ENCODE assay signal across 8 cellular contexts in genomic region chr15:59298255-59298856, GRCh38.
DNase-seq lines count a peak whose midpoint lies in the region; ATAC-seq and TF ChIP-seq lines count a peak whose summit lies in the region.

No MANE protein-coding gene starts in this region.

- DNase-seq in activated CD4-positive, alpha-beta T cell treated with anti-CD3 and anti-CD28 coated beads for 4 hours, result peak; percentile 14 to 27
- DNase-seq in neural progenitor cell (ENCODE audit: low spot score) (no peak), NCI-H1092 (lab: John Stamatoyannopoulos, UW) (no peak), left ventricle myocardium superior (no peak), NK-92 (lab: John Stamatoyannopoulos, UW; ENCODE audit: unreplicated experiment) (no peak), AG08396 (ENCODE audit: low spot score) (no peak)

- no peaks in the 10 kb centered on the region for H3K36me3 ChIP-seq in neural progenitor cell

- peak overlapping the region; percentile 78 for H3K27ac Mint-ChIP-seq in neural progenitor cell

- no peaks in the 10 kb centered on the region for H3K27me3 Mint-ChIP-seq in neural progenitor cell (ENCODE audit: insufficient read depth, low read depth)

- H3K27me3 ChIP-seq in neural progenitor cell, result no peaks in the 10 kb centered on the region

- no peaks in the 10 kb centered on the region for H3F3A ChIP-seq in neural progenitor cell (ENCODE audit: low read depth)

- no peak for TF ChIP-seq CTCF in neural progenitor cell (IDR thresholded peaks at IDR 0.05)

- H3K27ac ChIP-seq in neural progenitor cell, result no peak overlapping the region

- no peak overlapping the region for H3K4me3 Mint-ChIP-seq in neural progenitor cell

- peak; percentile 21 for TF ChIP-seq POLR2A in GM18951 (IDR thresholded peaks at IDR 0.05; ENCODE audit: extremely low read depth, insufficient read depth, insufficient read length)

- H3K4me3 ChIP-seq in neural progenitor cell, result no peak overlapping the region

- no peaks in the 10 kb centered on the region for H3K36me3 Mint-ChIP-seq in neural progenitor cell

- no peaks in the 10 kb centered on the region for H3K9me3 Mint-ChIP-seq in neural progenitor cell

- no peaks in the 10 kb centered on the region for H3K9me3 ChIP-seq in neural progenitor cell (ENCODE audit: low read depth)

- peaks cover 25% of the 10 kb centered on the region for H3K4me1 ChIP-seq in neural progenitor cell

- peaks cover 22% of the 10 kb centered on the region for H3K4me1 Mint-ChIP-seq in neural progenitor cell

- no peaks in the 10 kb centered on the region for H3K79me2 ChIP-seq in neural progenitor cell (ENCODE audit: low read depth)

- peak; percentile 58 for ATAC-seq in HG02943 (IDR thresholded peaks at IDR 0.05; ENCODE audit: low read depth, unreplicated experiment)
- ATAC-seq in left ventricle myocardium superior, result no peak

- H2AFZ ChIP-seq in neural progenitor cell (replicated peaks), result no peak overlapping the region

- H3K9ac ChIP-seq in neural progenitor cell, result no peak overlapping the region

- in situ Hi-C loops in GM18951 (cut with MboI; ENCODE audit: low sequenced_read_pairs, unreplicated experiment), result no loop called here

- H3K4me2 ChIP-seq in neural progenitor cell, result no peak overlapping the region

- intact Hi-C loops in left ventricle myocardium superior (cut with micrococcal nuclease), result no loop called here

- H4K20me1 ChIP-seq in neural progenitor cell (ENCODE audit: low read depth), result peaks cover 7% of the 10 kb centered on the region

Comparison
In these comparisons a context has a peak if more than half of its experiments do, and no peak if none do; other contexts are left out.
1. DNase-seq: peak in activated CD4-positive, alpha-beta T cell treated with anti-CD3 and anti-CD28 coated beads for 4 hours (2 of 2); none in neural progenitor cell (single experiment), NCI-H1092 (single experiment), left ventricle myocardium superior (single experiment), NK-92 (single experiment) and AG08396 (single experiment).